11 cellular contexts compared by ENCODE assay signal in the genomic region with DNA sequence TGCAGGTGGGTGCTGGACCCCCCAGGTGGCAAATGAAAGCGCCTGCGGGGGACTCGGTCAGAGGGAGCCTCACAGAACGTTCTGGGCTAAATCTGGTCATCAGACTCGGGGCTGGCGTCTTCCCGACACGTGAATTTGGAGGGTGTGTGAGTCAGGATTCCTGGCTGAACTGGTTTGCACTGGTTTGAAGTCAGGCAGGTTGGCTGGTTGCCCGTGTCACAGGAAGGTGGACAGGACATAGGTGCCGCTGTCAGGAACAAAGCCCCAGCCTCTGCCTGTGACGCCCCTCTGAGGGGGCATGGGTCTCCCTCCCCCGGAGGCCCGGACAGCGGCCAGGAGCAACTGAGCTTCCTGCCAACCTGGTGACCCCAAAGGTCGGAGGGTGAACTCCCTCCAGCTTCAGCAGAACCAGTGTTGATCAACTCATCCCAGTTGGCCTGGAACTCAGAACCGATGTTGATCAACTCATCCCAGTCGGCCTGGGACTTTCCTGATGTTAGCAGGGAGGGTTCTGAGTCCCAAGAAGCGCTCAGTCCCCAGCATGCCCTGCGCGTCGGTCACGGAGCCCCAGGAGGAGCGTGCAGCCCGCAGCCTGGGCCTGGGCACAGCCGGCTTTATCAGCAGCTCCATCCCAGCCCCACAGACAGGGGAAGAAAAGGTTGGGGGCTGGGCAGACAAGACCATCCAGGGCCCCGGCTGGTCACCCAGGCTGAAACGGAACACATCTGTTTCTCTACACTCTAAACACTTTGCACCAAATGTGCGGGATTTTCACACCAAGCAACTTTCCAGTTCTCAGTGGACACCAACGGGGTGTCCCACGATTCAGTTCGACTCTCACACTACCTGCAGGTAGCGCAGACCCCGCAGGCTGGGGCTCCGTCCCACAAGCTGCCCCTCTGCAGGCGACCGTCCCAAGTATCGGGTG. TPM values are rescaled to one million over a fixed set of nuclear protein-coding genes. Genes with fewer than 3 reads are reported as not detected.
DNase-seq lines count a peak whose midpoint lies in the region; ATAC-seq and TF ChIP-seq lines count a peak whose summit lies in the region.
"Had no signal": no experiment of that assay in that cellular context is flagged by ENCODE, and none has a peak within 500 bp of the region (broad histone marks: within the 10 kb centered on the region; RNA-seq: fewer than 3 reads in every experiment).

No MANE protein-coding gene starts in this region.

- H2AFZ ChIP-seq in osteoblast (ENCODE audit: low read length): no peak overlapping the region

- no peaks in the 10 kb centered on the region for H3K4me1 ChIP-seq in osteoblast (ENCODE audit: insufficient read depth, low read length)

- H3K27me3 ChIP-seq in osteoblast (ENCODE audit: insufficient read depth, low read length): no peaks in the 10 kb centered on the region
- no peaks in the 10 kb centered on the region for H3K27me3 ChIP-seq in brain microvascular endothelial cell (replicated peaks)

- no peaks in the 10 kb centered on the region for H4K20me1 ChIP-seq in osteoblast (ENCODE audit: insufficient read depth, low read length)

- no peaks in the 10 kb centered on the region for H3K9me3 ChIP-seq in osteoblast (ENCODE audit: low read depth, low read length)

- in situ Hi-C loops in brain microvascular endothelial cell (cut with HindIII; ENCODE audit: low pct_ligation_motif_present, low sequenced_read_pairs): no loop called here

- H3K4me3 ChIP-seq in epithelial cell of esophagus (ENCODE audit: low read length): no peak overlapping the region
- no peak overlapping the region for H3K4me3 ChIP-seq in osteoblast (ENCODE audit: insufficient read depth, low read length)
- no peak overlapping the region for H3K4me3 ChIP-seq in brain microvascular endothelial cell (ENCODE audit: low read depth, low read length)

- H3K27ac ChIP-seq in C4-2B (peak overlapping the region; percentile 86), osteoblast (ENCODE audit: low read depth, low read length) (no peak overlapping the region), brain microvascular endothelial cell (no peak overlapping the region)

- DNase-seq in epithelial cell of esophagus (ENCODE audit: low read depth): peak; percentile 76
- peak; percentile 85 for DNase-seq in osteoblast (ENCODE audit: insufficient read length, low spot score, missing footprints)
- DNase-seq in brain microvascular endothelial cell: no peak
- DNase-seq in NCI-H748 (lab: John Stamatoyannopoulos, UW; ENCODE audit: unreplicated experiment): no peak
- DNase-seq: NCI-H526 treated with DMSO at 0.1 percent for 48 hours had no signal

- no peak for TF ChIP-seq RAD21 in Ishikawa (IDR thresholded peaks at IDR 0.05; ENCODE audit: low read depth)

- no peak overlapping the region for H3K4me2 ChIP-seq in osteoblast (ENCODE audit: insufficient read depth, low read length)

- H3K36me3 ChIP-seq in osteoblast (ENCODE audit: insufficient read depth, low read length) (no peaks in the 10 kb centered on the region), brain microvascular endothelial cell (replicated peaks) (no peaks in the 10 kb centered on the region)

- no peak for TF ChIP-seq EP300 in Ishikawa (IDR thresholded peaks at IDR 0.05; ENCODE audit: borderline replicate concordance)

- TF ChIP-seq CTCF in C4-2B (conservative IDR thresholded peaks at IDR 0.05): no peak
- TF ChIP-seq CTCF in epithelial cell of esophagus (IDR thresholded peaks at IDR 0.05; ENCODE audit: insufficient read depth, low read depth, low read length, missing control alignments): no peak
- no peak for TF ChIP-seq CTCF in osteoblast (IDR thresholded peaks at IDR 0.05; ENCODE audit: extremely low read depth, low read depth, low read length)
- no peak for TF ChIP-seq CTCF in brain microvascular endothelial cell (IDR thresholded peaks at IDR 0.05; ENCODE audit: low read depth, low read length, missing control alignments)

- ATAC-seq in GM18511 (IDR thresholded peaks at IDR 0.05; ENCODE audit: unreplicated experiment) (no peak), HG03095 (IDR thresholded peaks at IDR 0.05; ENCODE audit: unreplicated experiment) (no peak)
- ATAC-seq: CD8-positive, alpha-beta T cell; T-cell had no signal

- H3K79me2 ChIP-seq in osteoblast (ENCODE audit: insufficient read depth, low read length): no peaks in the 10 kb centered on the region

TF ChIP-seq in Ishikawa, 13 proteins besides CTCF, POLR2A, EP300 and RAD21:
- TF ChIP-seq, protein P1, sequence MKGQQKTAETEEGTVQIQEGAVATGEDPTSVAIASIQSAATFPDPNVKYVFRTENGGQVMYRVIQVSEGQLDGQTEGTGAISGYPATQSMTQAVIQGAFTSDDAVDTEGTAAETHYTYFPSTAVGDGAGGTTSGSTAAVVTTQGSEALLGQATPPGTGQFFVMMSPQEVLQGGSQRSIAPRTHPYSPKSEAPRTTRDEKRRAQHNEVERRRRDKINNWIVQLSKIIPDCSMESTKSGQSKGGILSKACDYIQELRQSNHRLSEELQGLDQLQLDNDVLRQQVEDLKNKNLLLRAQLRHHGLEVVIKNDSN (IDR thresholded peaks at IDR 0.05): no peak
- TF ChIP-seq TAF1 (IDR thresholded peaks at IDR 0.05; ENCODE audit: low read depth): no peak
- no peak for TF ChIP-seq FOXM1 (IDR thresholded peaks at IDR 0.05; ENCODE audit: borderline replicate concordance, low read depth)
- no peak for TF ChIP-seq CREB1 (IDR thresholded peaks at IDR 0.05; ENCODE audit: low read depth)
- TF ChIP-seq ZBTB7A (IDR thresholded peaks at IDR 0.05; ENCODE audit: low read depth): 0 out of 2 replicates have a peak, but pooled peaks have one; percentile 35
- TF ChIP-seq NFIC (IDR thresholded peaks at IDR 0.05): peak; percentile 42; the same call in 1 of the 2 replicates
- TF ChIP-seq, protein P2, sequence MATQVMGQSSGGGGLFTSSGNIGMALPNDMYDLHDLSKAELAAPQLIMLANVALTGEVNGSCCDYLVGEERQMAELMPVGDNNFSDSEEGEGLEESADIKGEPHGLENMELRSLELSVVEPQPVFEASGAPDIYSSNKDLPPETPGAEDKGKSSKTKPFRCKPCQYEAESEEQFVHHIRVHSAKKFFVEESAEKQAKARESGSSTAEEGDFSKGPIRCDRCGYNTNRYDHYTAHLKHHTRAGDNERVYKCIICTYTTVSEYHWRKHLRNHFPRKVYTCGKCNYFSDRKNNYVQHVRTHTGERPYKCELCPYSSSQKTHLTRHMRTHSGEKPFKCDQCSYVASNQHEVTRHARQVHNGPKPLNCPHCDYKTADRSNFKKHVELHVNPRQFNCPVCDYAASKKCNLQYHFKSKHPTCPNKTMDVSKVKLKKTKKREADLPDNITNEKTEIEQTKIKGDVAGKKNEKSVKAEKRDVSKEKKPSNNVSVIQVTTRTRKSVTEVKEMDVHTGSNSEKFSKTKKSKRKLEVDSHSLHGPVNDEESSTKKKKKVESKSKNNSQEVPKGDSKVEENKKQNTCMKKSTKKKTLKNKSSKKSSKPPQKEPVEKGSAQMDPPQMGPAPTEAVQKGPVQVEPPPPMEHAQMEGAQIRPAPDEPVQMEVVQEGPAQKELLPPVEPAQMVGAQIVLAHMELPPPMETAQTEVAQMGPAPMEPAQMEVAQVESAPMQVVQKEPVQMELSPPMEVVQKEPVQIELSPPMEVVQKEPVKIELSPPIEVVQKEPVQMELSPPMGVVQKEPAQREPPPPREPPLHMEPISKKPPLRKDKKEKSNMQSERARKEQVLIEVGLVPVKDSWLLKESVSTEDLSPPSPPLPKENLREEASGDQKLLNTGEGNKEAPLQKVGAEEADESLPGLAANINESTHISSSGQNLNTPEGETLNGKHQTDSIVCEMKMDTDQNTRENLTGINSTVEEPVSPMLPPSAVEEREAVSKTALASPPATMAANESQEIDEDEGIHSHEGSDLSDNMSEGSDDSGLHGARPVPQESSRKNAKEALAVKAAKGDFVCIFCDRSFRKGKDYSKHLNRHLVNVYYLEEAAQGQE (IDR thresholded peaks at IDR 0.05; ENCODE audit: low read depth): no peak
- TF ChIP-seq YY1 (IDR thresholded peaks at IDR 0.05; ENCODE audit: low read depth): no peak
- TF ChIP-seq TCF12 (IDR thresholded peaks at IDR 0.05; ENCODE audit: low read depth): no peak
- TF ChIP-seq, protein P3, sequence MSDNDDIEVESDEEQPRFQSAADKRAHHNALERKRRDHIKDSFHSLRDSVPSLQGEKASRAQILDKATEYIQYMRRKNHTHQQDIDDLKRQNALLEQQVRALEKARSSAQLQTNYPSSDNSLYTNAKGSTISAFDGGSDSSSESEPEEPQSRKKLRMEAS (IDR thresholded peaks at IDR 0.05): peak; percentile 92
- TF ChIP-seq TEAD4 (IDR thresholded peaks at IDR 0.05): no peak
- no peak for TF ChIP-seq EGR1 (IDR thresholded peaks at IDR 0.05)
- TF ChIP-seq CEBPB (IDR thresholded peaks at IDR 0.05): no peak

RNA-seq across cellular contexts. Expression of a gene that starts 14.4 kb away (rescaled TPM):
- 137 and 140 TPM in 2 replicates for total RNA-seq in osteoblast

Comparison
In these comparisons a context has a peak if more than half of its experiments do, and no peak if none do; other contexts are left out.
1. DNase-seq: peak in epithelial cell of esophagus (single experiment) and osteoblast (single experiment); none in brain microvascular endothelial cell (single experiment) and NCI-H748 (single experiment).